Comparison of ENCODE assay signal across 1 cellular context in genomic region chr14:63245893-63246292, GRCh38.
A peak's percentile ranks its signal among the peaks of the same experiment; 100 is the strongest.
TF ChIP-seq lines count a peak whose summit lies in the region.

No MANE protein-coding gene starts in this region.

TF ChIP-seq in endothelial cell of umbilical vein, 7 proteins besides CTCF, POLR2A, EP300 and RAD21:
- TF ChIP-seq JUN (IDR thresholded peaks at IDR 0.05; ENCODE audit: borderline replicate concordance, insufficient read depth, insufficient read length, low read depth) = no peak
- TF ChIP-seq, protein P1, sequence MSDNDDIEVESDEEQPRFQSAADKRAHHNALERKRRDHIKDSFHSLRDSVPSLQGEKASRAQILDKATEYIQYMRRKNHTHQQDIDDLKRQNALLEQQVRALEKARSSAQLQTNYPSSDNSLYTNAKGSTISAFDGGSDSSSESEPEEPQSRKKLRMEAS (IDR thresholded peaks at IDR 0.05; ENCODE audit: insufficient read depth, insufficient read length) = no peak
- no peak for TF ChIP-seq MYC (IDR thresholded peaks at IDR 0.05; ENCODE audit: low read depth, low read length)
- TF ChIP-seq FOS (IDR thresholded peaks at IDR 0.05; ENCODE audit: borderline replicate concordance, insufficient read depth, low read length) = no peak
- no peak for TF ChIP-seq GATA2 (IDR thresholded peaks at IDR 0.05; ENCODE audit: insufficient read depth, insufficient read length, low read depth, low read length)
- peak; percentile 25 for TF ChIP-seq POLR2AphosphoS5 (IDR thresholded peaks at IDR 0.05; ENCODE audit: insufficient read depth, low read depth, low read length)
- no peak for TF ChIP-seq EZH2 (IDR thresholded peaks at IDR 0.05; ENCODE audit: borderline replicate concordance, low read depth, low read length, severe bottlenecking)
TF ChIP-seq in endothelial cell of umbilical vein: peak in this region for 1.
